1 cellular context compared by ENCODE assay signal in the genomic region with DNA sequence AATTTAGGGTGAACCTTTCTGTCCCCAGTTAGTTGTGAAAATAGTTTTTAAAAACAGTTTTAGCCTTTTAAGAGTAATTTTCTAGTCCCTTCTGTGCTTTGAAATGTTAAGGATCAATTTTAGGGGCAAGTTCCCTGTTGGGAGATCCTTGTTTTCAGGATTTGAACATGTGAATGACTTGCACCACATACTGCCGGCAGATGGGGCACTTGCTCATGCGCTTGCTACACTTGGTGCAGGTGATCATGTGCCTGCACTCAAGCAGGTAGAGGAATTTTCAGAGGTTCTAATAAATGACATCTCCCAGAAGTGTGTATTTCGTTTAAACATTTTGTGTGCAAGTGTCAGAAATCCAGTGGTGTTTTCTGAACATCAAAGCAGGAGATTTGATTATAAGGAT.
A peak's percentile ranks its signal among the peaks of the same experiment; 100 is the strongest.
TF ChIP-seq lines count a peak whose summit lies in the region.

No MANE protein-coding gene starts in this region.

TF ChIP-seq in IMR-90, 13 proteins besides CTCF, POLR2A, EP300 and RAD21:
- TF ChIP-seq CHD1 (IDR thresholded peaks at IDR 0.05; ENCODE audit: low read depth, low read length) (no peak), SMC3 (IDR thresholded peaks at IDR 0.05; ENCODE audit: low read depth, low read length) (peak; percentile 37; the same call in 1 of the 2 replicates)
TF ChIP-seq in IMR-90: peak in this region for 1.
